1 cellular context compared by ENCODE assay signal in the genomic region with DNA sequence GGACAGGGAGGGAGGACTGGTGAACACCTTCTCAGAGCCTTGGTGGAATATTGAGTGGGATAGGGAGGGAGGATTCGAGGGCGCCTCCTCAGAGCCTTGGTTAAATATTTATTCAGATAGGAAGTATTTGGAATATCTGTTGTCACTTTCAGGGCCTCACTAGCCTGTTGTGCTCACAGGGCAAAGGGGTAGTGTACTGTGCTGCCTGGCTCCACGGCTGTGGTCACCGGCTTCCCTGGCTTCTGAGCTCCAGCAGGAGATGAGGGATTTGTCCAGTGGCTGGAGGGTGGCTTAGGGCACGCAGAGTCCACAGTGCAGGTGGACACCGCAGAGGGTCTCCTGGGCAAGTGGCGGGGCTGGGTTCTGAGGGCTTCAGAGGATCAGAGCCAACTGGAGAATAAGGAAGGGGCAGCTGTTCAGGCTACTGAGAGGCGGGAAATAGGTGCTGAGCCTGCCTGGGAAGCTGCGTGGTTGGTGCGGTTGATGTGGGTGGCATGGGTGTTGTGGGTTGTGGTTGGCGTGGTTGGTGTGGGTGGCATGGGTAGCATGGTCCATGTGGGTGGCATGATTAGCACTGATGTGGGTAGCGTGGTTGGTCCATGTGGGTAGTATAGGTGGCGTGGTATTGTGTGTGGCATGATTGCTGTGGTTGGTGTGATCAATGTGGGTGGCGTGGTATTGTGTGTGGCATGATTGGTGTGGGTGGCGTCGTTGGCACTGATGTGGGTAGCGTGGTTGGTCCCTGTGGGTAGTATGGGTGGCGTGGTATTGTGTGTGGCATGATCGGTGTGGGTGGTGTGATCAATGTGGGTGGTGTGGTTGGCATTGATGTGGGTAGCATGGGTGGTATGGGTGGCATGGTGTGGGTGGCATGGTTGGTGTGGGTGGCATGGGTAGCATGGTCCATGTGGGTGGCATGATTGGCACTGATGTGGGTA.
TF ChIP-seq lines count a peak whose summit lies in the region.

No MANE protein-coding gene starts in this region.

TF ChIP-seq in K562, 482 proteins besides CTCF, POLR2A, EP300 and RAD21 (continued from another document):
- TF ChIP-seq, protein P1, sequence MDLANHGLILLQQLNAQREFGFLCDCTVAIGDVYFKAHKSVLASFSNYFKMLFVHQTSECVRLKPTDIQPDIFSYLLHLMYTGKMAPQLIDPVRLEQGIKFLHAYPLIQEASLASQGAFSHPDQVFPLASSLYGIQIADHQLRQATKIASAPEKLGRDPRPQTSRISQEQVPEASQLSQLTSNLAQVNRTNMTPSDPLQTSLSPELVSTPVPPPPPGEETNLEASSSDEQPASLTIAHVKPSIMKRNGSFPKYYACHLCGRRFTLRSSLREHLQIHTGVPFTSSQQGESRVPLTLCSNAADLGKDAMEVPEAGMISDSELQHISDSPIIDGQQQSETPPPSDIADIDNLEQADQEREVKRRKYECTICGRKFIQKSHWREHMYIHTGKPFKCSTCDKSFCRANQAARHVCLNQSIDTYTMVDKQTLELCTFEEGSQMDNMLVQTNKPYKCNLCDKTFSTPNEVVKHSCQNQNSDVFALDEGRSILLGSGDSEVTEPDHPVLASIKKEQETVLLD (IDR thresholded peaks at IDR 0.05), result peak; percentile 62; the same call in 1 of the 2 replicates
- no peak for TF ChIP-seq NR2C2 (CRISPR knock-in tag; IDR thresholded peaks at IDR 0.05)
- TF ChIP-seq NR2C2 (tag; IDR thresholded peaks at IDR 0.05), result no peak
- TF ChIP-seq HDAC1 (IDR thresholded peaks at IDR 0.05), result peak in 1 of 2 experiments; percentile 42; a peak in 1 of 4 replicates
- TF ChIP-seq, protein P2, sequence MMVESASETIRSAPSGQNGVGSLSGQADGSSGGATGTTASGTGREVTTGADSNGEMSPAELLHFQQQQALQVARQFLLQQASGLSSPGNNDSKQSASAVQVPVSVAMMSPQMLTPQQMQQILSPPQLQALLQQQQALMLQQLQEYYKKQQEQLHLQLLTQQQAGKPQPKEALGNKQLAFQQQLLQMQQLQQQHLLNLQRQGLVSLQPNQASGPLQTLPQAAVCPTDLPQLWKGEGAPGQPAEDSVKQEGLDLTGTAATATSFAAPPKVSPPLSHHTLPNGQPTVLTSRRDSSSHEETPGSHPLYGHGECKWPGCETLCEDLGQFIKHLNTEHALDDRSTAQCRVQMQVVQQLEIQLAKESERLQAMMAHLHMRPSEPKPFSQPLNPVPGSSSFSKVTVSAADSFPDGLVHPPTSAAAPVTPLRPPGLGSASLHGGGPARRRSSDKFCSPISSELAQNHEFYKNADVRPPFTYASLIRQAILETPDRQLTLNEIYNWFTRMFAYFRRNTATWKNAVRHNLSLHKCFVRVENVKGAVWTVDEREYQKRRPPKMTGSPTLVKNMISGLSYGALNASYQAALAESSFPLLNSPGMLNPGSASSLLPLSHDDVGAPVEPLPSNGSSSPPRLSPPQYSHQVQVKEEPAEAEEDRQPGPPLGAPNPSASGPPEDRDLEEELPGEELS (CRISPR knock-in tag; IDR thresholded peaks at IDR 0.05; ENCODE audit: borderline replicate concordance), result no peak
- peak; percentile 79 for TF ChIP-seq GATAD2A (IDR thresholded peaks at IDR 0.05)
- TF ChIP-seq EZH2 (IDR thresholded peaks at IDR 0.05; ENCODE audit: borderline replicate concordance, low read depth, low read length), result no peak
- TF ChIP-seq ADNP (tag; IDR thresholded peaks at IDR 0.05), result no peak
- peak; percentile 52 for TF ChIP-seq ZNF239 (CRISPR knock-in tag; IDR thresholded peaks at IDR 0.05)
- TF ChIP-seq RBM17 (IDR thresholded peaks at IDR 0.05; ENCODE audit: borderline replicate concordance, low read depth, low read length), result no peak
- TF ChIP-seq RBFOX2 (IDR thresholded peaks at IDR 0.05; ENCODE audit: low read depth, low read length), result no peak
